In the genomic region with DNA sequence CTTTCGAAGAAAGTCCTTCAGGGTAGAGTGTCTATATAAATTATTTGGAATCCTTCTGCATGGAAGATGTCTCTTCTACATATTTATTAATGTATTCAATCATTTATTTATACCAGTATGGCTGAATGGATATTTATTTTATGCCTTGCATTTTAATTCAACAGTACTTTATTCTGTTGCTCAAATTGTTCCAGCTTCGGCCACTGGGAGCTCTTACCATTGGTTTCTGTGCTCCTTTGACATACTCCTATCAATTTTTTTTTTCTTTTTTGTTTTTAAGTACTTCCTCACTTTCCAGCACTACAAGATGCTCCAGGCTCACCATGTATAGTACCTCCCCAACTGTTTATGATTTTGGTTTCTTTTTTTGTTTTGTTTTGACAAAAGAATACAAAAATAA, we compare ENCODE assay signal across 1 cellular context.
TF ChIP-seq lines count a peak whose summit lies in the region.

No MANE protein-coding gene starts in this region.

TF ChIP-seq in SK-N-SH, 30 proteins besides CTCF, POLR2A, EP300 and RAD21 (continued from another document):
- TF ChIP-seq, protein P1, sequence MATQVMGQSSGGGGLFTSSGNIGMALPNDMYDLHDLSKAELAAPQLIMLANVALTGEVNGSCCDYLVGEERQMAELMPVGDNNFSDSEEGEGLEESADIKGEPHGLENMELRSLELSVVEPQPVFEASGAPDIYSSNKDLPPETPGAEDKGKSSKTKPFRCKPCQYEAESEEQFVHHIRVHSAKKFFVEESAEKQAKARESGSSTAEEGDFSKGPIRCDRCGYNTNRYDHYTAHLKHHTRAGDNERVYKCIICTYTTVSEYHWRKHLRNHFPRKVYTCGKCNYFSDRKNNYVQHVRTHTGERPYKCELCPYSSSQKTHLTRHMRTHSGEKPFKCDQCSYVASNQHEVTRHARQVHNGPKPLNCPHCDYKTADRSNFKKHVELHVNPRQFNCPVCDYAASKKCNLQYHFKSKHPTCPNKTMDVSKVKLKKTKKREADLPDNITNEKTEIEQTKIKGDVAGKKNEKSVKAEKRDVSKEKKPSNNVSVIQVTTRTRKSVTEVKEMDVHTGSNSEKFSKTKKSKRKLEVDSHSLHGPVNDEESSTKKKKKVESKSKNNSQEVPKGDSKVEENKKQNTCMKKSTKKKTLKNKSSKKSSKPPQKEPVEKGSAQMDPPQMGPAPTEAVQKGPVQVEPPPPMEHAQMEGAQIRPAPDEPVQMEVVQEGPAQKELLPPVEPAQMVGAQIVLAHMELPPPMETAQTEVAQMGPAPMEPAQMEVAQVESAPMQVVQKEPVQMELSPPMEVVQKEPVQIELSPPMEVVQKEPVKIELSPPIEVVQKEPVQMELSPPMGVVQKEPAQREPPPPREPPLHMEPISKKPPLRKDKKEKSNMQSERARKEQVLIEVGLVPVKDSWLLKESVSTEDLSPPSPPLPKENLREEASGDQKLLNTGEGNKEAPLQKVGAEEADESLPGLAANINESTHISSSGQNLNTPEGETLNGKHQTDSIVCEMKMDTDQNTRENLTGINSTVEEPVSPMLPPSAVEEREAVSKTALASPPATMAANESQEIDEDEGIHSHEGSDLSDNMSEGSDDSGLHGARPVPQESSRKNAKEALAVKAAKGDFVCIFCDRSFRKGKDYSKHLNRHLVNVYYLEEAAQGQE (IDR thresholded peaks at IDR 0.05; ENCODE audit: low read depth, low read length) = no peak
- no peak for TF ChIP-seq FOSL2 (IDR thresholded peaks at IDR 0.05; ENCODE audit: borderline replicate concordance, low read depth)
- no peak for TF ChIP-seq FOXM1 (IDR thresholded peaks at IDR 0.05; ENCODE audit: low read depth)
- TF ChIP-seq MXI1 (IDR thresholded peaks at IDR 0.05; ENCODE audit: low read depth, low read length) = no peak
- no peak for TF ChIP-seq ELF1 (IDR thresholded peaks at IDR 0.05)
- no peak for TF ChIP-seq SIN3A (IDR thresholded peaks at IDR 0.05; ENCODE audit: borderline replicate concordance, low read depth, low read length)
- no peak for TF ChIP-seq FOXJ3 (CRISPR knock-in tag; IDR thresholded peaks at IDR 0.05)
